ENCODE assay signal across 12 cellular contexts in genomic region chr3:44065311-44065710, GRCh38.
DNase-seq lines count a peak whose midpoint lies in the region; ATAC-seq and TF ChIP-seq lines count a peak whose summit lies in the region.
"Had no signal": no experiment of that assay in that cellular context is flagged by ENCODE, and none has a peak within 500 bp of the region (broad histone marks: within the 10 kb centered on the region; RNA-seq: fewer than 3 reads in every experiment).

No MANE protein-coding gene starts in this region.

- no peak for TF ChIP-seq CTCF in ovary (IDR thresholded peaks at IDR 0.05)

- intact Hi-C loops in ovary (cut with DNase I) = no loop called here

- no peak for TF ChIP-seq POLR2A in ovary (IDR thresholded peaks at IDR 0.05)

- peak; percentile 44 for DNase-seq in AG08395 (ENCODE audit: low spot score)
- peak; percentile 8 for DNase-seq in LoVo (ENCODE audit: low spot score)
- DNase-seq in amniotic stem cell (lab: John Stamatoyannopoulos, UW) = peak; percentile 5
- DNase-seq in left lobe of liver (ENCODE audit: low spot score) = peak; percentile 52
- DNase-seq in ovary = no peak
- no peak for DNase-seq in SIG-M5 (lab: John Stamatoyannopoulos, UW)
- DNase-seq: WERI-Rb-1 had no signal

- WGBS in ovary, 3 donors = 30 to 46% (median 36%) methylated on average over 6 of the region's 6 CpGs

- H3K36me3 ChIP-seq in ovary = no peaks in the 10 kb centered on the region
- H3K36me3 ChIP-seq: BLaER1, WERI-Rb-1 had no signal

- H3K27me3 ChIP-seq in ovary = no peaks in the 10 kb centered on the region
- H3K27me3 ChIP-seq: BLaER1 had no signal

- ATAC-seq in left lobe of liver = peak; percentile 93
- ATAC-seq in GM18867 (IDR thresholded peaks at IDR 0.05; ENCODE audit: unreplicated experiment) = no peak
- no peak for ATAC-seq in HG03354 (IDR thresholded peaks at IDR 0.05; ENCODE audit: poor library complexity, severe bottlenecking, unreplicated experiment)
- ATAC-seq: GM12878 had no signal

- no peak overlapping the region for H3K27ac ChIP-seq in ovary
- H3K27ac ChIP-seq: BLaER1, WERI-Rb-1 had no signal

- H3K4me1 ChIP-seq in ovary (ENCODE audit: insufficient read depth) = no peaks in the 10 kb centered on the region
- H3K4me1 ChIP-seq: BLaER1 had no signal

- no peak overlapping the region for H3K4me3 ChIP-seq in ovary
- H3K4me3 ChIP-seq: BLaER1, GM12878, K562 had no signal

- H3K9me3 ChIP-seq in ovary = no peaks in the 10 kb centered on the region
- H3K9me3 ChIP-seq: BLaER1 had no signal

- TF ChIP-seq EP300 in ovary (IDR thresholded peaks at IDR 0.05) = no peak

Comparison
In these comparisons a context has a peak if more than half of its experiments do, and no peak if none do; other contexts are left out.
1. DNase-seq: peak in AG08395 (single experiment), LoVo (single experiment), amniotic stem cell (single experiment) and left lobe of liver (single experiment); none in ovary (0 of 5) and SIG-M5 (single experiment).